In the genomic region with DNA sequence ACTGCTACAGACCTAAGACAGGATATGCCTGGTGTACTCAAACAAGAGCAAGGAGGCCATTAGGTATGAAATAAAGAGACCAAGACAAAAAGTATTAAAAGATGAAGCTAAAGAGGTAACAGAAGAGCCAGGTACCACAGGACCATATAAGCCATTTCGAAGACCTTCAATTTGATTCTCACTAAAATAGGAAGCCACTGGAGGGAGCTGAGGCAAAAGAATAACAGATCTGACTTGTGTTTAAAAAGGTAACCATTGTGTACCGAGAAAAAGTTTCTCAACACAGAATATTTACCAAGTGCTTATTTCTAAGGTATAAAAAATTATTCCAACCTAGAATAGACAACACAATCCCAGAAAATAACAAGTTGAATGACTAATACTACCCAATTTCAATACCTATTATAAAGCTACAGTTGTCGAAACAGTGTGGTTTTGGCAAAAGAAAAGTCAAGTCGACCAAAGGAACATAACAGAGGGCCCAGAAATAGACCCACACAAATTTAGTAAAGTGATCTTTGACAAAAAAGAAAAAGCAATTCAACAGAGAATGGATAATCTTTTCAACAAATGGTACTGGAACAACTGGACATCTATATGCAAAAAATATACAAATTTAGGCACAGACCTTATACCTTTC, we compare ENCODE assay signal across 17 cellular contexts.
DNase-seq lines count a peak whose midpoint lies in the region; FAIRE-seq and TF ChIP-seq lines count a peak whose summit lies in the region.
"Had no signal": no experiment of that assay in that cellular context is flagged by ENCODE, and none has a peak within 500 bp of the region (broad histone marks: within the 10 kb centered on the region; RNA-seq: fewer than 3 reads in every experiment).

No MANE protein-coding gene starts in this region.

- FAIRE-seq in frontal cortex (lab: Jason Lieb, UNC) = no peak
- FAIRE-seq: HTR-8/SVneo had no signal

- H3K4me1 Mint-ChIP-seq in chondrocyte (ENCODE audit: low read depth) = peaks cover 86% of the 10 kb centered on the region
- H3K4me1 Mint-ChIP-seq in CD8-positive, alpha-beta memory T cell = no peaks in the 10 kb centered on the region

- no peaks in the 10 kb centered on the region for H3K36me3 Mint-ChIP-seq in chondrocyte (ENCODE audit: low read depth)
- no peaks in the 10 kb centered on the region for H3K36me3 Mint-ChIP-seq in CD8-positive, alpha-beta memory T cell

- peak overlapping the region; percentile 37 for H3K4me2 ChIP-seq in osteoblast (ENCODE audit: insufficient read depth, low read length)

- no peak for DNase-seq in GM10266 (ENCODE audit: extremely low spot score)
- no peak for DNase-seq in LNCaP clone FGC (ENCODE audit: low read depth)
- DNase-seq in chondrocyte (ENCODE audit: low spot score) = no peak
- DNase-seq in osteoblast (ENCODE audit: insufficient read length, low spot score, missing footprints) = no peak
- DNase-seq in CD8-positive, alpha-beta memory T cell = no peak
- DNase-seq in frontal cortex (ENCODE audit: low spot score in 2 of 2) = no peak
- no peak for DNase-seq in dedifferentiated amniotic fluid mesenchymal stem cell (ENCODE audit: extremely low spot score)
- no peak for DNase-seq in hepatic stellate cell (ENCODE audit: low spot score)
- DNase-seq: activated CD8-positive, alpha-beta T cell treated with anti-CD3 and anti-CD28 coated beads for 36 hours; activated effector memory CD4-positive, alpha-beta T cell treated with Interleukin-2 at 50 U/mL for 16 hours; CD4-positive, alpha-beta T cell; NCI-H1092 treated with DMSO at 0.1 percent for 48 hours; NCI-H345; T1000 had no signal

- H3K9me3 Mint-ChIP-seq in chondrocyte (ENCODE audit: low read depth) = no peaks in the 10 kb centered on the region
- H3K9me3 Mint-ChIP-seq in CD8-positive, alpha-beta memory T cell = no peaks in the 10 kb centered on the region
- H3K9me3 Mint-ChIP-seq: activated CD8-positive, alpha-beta T cell treated with anti-CD3 and anti-CD28 coated beads for 36 hours; CD4-positive, alpha-beta T cell; nephron had no signal

- CTCF ChIA-PET in CD8-positive, alpha-beta memory T cell (lab: Charles Lee) = no interaction called here

- peaks cover 82% of the 10 kb centered on the region for H3K4me1 ChIP-seq in osteoblast (ENCODE audit: insufficient read depth, low read length)
- no peaks in the 10 kb centered on the region for H3K4me1 ChIP-seq in CD8-positive, alpha-beta memory T cell (ENCODE audit: insufficient read depth, low read length)

- H3K4me3 Mint-ChIP-seq in chondrocyte (ENCODE audit: unreplicated experiment) = no peak overlapping the region
- H3K4me3 Mint-ChIP-seq in CD8-positive, alpha-beta memory T cell = no peak overlapping the region
- H3K4me3 Mint-ChIP-seq: activated CD8-positive, alpha-beta T cell treated with anti-CD3 and anti-CD28 coated beads for 36 hours; CD4-positive, alpha-beta T cell; nephron had no signal

- no peaks in the 10 kb centered on the region for H3K9me3 ChIP-seq in osteoblast (ENCODE audit: low read depth, low read length)
- no peaks in the 10 kb centered on the region for H3K9me3 ChIP-seq in CD8-positive, alpha-beta memory T cell (ENCODE audit: low read length)

- POLR2A ChIA-PET in CD8-positive, alpha-beta memory T cell (lab: Charles Lee) = no interaction called here

- H2AFZ ChIP-seq in osteoblast (ENCODE audit: low read length) = no peak overlapping the region

- peaks cover 54% of the 10 kb centered on the region for H4K20me1 ChIP-seq in osteoblast (ENCODE audit: insufficient read depth, low read length)

- H3K4me3 ChIP-seq in LNCaP clone FGC (ENCODE audit: low read depth, low read length) (no peak overlapping the region), osteoblast (ENCODE audit: insufficient read depth, low read length) (no peak overlapping the region)
- H3K4me3 ChIP-seq in CD8-positive, alpha-beta memory T cell (ENCODE audit: low read length) = no peak overlapping the region
- H3K4me3 ChIP-seq: skin epidermis had no signal

- H3K27ac Mint-ChIP-seq in chondrocyte (ENCODE audit: unreplicated experiment) = peak overlapping the region; percentile 81
- no peak overlapping the region for H3K27ac Mint-ChIP-seq in CD8-positive, alpha-beta memory T cell
- H3K27ac Mint-ChIP-seq: activated CD8-positive, alpha-beta T cell treated with anti-CD3 and anti-CD28 coated beads for 36 hours; CD4-positive, alpha-beta T cell had no signal

- H3K79me2 ChIP-seq in osteoblast (ENCODE audit: insufficient read depth, low read length) = peaks cover 99% of the 10 kb centered on the region

- TF ChIP-seq CTCF in GM10266 (IDR thresholded peaks at IDR 0.05; ENCODE audit: control insufficient read depth, insufficient read depth, low read depth, missing control alignments) (peak; percentile 37), LNCaP clone FGC (IDR thresholded peaks at IDR 0.05; ENCODE audit: control insufficient read depth, extremely low read depth, insufficient read depth) (peak; percentile 40), chondrocyte (IDR thresholded peaks at IDR 0.05) (peak; percentile 64), osteoblast (IDR thresholded peaks at IDR 0.05; ENCODE audit: extremely low read depth, low read depth, low read length) (peak; percentile 23)

- H3K27ac ChIP-seq in osteoblast (ENCODE audit: low read depth, low read length) = no peak overlapping the region
- no peak overlapping the region for H3K27ac ChIP-seq in CD8-positive, alpha-beta memory T cell (ENCODE audit: low read depth, low read length)
- H3K27ac ChIP-seq: skin epidermis had no signal

- H3K27me3 ChIP-seq in osteoblast (ENCODE audit: insufficient read depth, low read length) = no peaks in the 10 kb centered on the region
- H3K27me3 ChIP-seq in CD8-positive, alpha-beta memory T cell (ENCODE audit: insufficient read depth, low read length, poor library complexity, severe bottlenecking) = no peaks in the 10 kb centered on the region

- no peaks in the 10 kb centered on the region for H3K36me3 ChIP-seq in osteoblast (ENCODE audit: insufficient read depth, low read length)
- no peaks in the 10 kb centered on the region for H3K36me3 ChIP-seq in CD8-positive, alpha-beta memory T cell (ENCODE audit: insufficient read depth, low read length)

- H3K27me3 Mint-ChIP-seq in chondrocyte (ENCODE audit: low read depth) = no peaks in the 10 kb centered on the region
- peaks cover 2 to 6% of the 10 kb centered on the region in 2 donors for H3K27me3 Mint-ChIP-seq in CD8-positive, alpha-beta memory T cell
- H3K27me3 Mint-ChIP-seq: activated CD8-positive, alpha-beta T cell treated with anti-CD3 and anti-CD28 coated beads for 36 hours; CD4-positive, alpha-beta T cell had no signal
